In genomic region chr1:212182585-212182984, GRCh38 we compare ENCODE assay signal across 19 cellular contexts.
DNase-seq lines count a peak whose midpoint lies in the region; ATAC-seq, FAIRE-seq and TF ChIP-seq lines count a peak whose summit lies in the region.
"Had no signal": no experiment of that assay in that cellular context is flagged by ENCODE, and none has a peak within 500 bp of the region (broad histone marks: within the 10 kb centered on the region; RNA-seq: fewer than 3 reads in every experiment).

No MANE protein-coding gene starts in this region.

- no peak overlapping the region for H3K27ac ChIP-seq in Karpas-422 (ENCODE audit: low read length)
- H3K27ac ChIP-seq in K562 (ENCODE audit: extremely low read depth, low read depth, low read length) = no peak overlapping the region
- no peak overlapping the region for H3K27ac ChIP-seq in gastrocnemius medialis

- POLR2A ChIA-PET in K562 (lab: Yijun Ruan, JAX) = no interaction called here

- H3K27me3 ChIP-seq in Karpas-422 (ENCODE audit: low read length) (no peaks in the 10 kb centered on the region), K562 (ENCODE audit: control insufficient read depth in 2 of 2, insufficient read depth in 2 of 2, low read length in 2 of 2) (no peaks in the 10 kb centered on the region), gastrocnemius medialis (no peaks in the 10 kb centered on the region)

- H3K4me3 ChIP-seq in Karpas-422 (ENCODE audit: low read length) (no peak overlapping the region), K562 (no peak overlapping the region), mucosa of descending colon (no peak overlapping the region), gastrocnemius medialis (no peak overlapping the region)
- H3K4me3 ChIP-seq: HAP-1 had no signal

- DNase-seq in Karpas-422 = peak; percentile 35
- no peak for DNase-seq in K562 (ENCODE audit: extremely low read depth in 1 of 4, low spot score in 3 of 4)
- no peak for DNase-seq in mucosa of descending colon
- no peak for DNase-seq in gastrocnemius medialis
- no peak for DNase-seq in T1000 (lab: John Stamatoyannopoulos, UW)
- DNase-seq: C1 segment of cervical spinal cord; Calu3; CD4-positive, alpha-beta memory T cell; COR-L47; DMS53; DMS79 treated with DMSO at 0.1 percent for 48 hours; GF-D8; GOT3; HFFc6 had no signal

- in situ Hi-C loops in K562 (cut with MboI) (no loop called here), gastrocnemius medialis (cut with MboI; ENCODE audit: low sequenced_read_pairs in 4 of 4) (no loop called here)

- H3K79me2 ChIP-seq in Karpas-422 (ENCODE audit: low read length) (no peaks in the 10 kb centered on the region), K562 (ENCODE audit: control insufficient read depth, insufficient read depth, low read length) (no peaks in the 10 kb centered on the region)

- H4K20me1 ChIP-seq in Karpas-422 (ENCODE audit: insufficient read depth, low read depth, low read length) (no peaks in the 10 kb centered on the region), K562 (replicated peaks; ENCODE audit: control insufficient read depth, insufficient read depth, low read length) (no peaks in the 10 kb centered on the region)

- BruUV-seq in K562 (replicated peaks; lab: Mats Ljungman, UMichigan) = no TSS peak

- H3K9ac ChIP-seq in Karpas-422 (ENCODE audit: low read length) (no peak overlapping the region), K562 (ENCODE audit: insufficient read depth in 1 of 2, low read depth in 2 of 2, low read length in 2 of 2) (no peak overlapping the region)

- no peak for FAIRE-seq in K562 (lab: Jason Lieb, UNC)
- FAIRE-seq: GM12891, H54 had no signal

- no peaks in the 10 kb centered on the region for H3K9me1 ChIP-seq in K562 (ENCODE audit: control insufficient read depth, insufficient read depth, low read length)

- TF ChIP-seq POLR2A in K562 (conservative IDR thresholded peaks at IDR 0.05) = no peak
- no peak for TF ChIP-seq POLR2A in gastrocnemius medialis (IDR thresholded peaks at IDR 0.05)

- 87% methylated on average over 3 of the region's 3 CpGs for WGBS in K562 (ENCODE audit: insufficient coverage, low coverage, missing lambda C conversion rate)

- H2AFZ ChIP-seq in Karpas-422 (ENCODE audit: low read length) (no peak overlapping the region), K562 (ENCODE audit: low read depth, low read length) (no peak overlapping the region)

- TF ChIP-seq CTCF in K562 (IDR thresholded peaks at IDR 0.05 in 2 of 3, conservative IDR thresholded peaks at IDR 0.05 in 1 of 3; ENCODE audit: insufficient read depth in 2 of 3, low read depth in 1 of 3, low read length in 3 of 3) = no peak
- TF ChIP-seq CTCF in mucosa of descending colon (IDR thresholded peaks at IDR 0.05) = no peak
- TF ChIP-seq CTCF in gastrocnemius medialis (IDR thresholded peaks at IDR 0.05 in 4 of 5, conservative IDR thresholded peaks at IDR 0.05 in 1 of 5) = no peak

- TF ChIP-seq RAD21 in K562 (CRISPR knock-in tag; conservative IDR thresholded peaks at IDR 0.05 in 1 of 2, IDR thresholded peaks at IDR 0.05 in 1 of 2) = no peak

- H3K4me2 ChIP-seq in Karpas-422 (ENCODE audit: low read depth, low read length, poor library complexity, severe bottlenecking) = no peak overlapping the region
- H3K4me2 ChIP-seq in K562 (ENCODE audit: insufficient read depth, low read length) = no peak overlapping the region

- TF ChIP-seq EP300 in K562 (IDR thresholded peaks at IDR 0.05; ENCODE audit: low read length) = no peak

- ATAC-seq in K562 (no peak), mucosa of descending colon (peak; percentile 61), gastrocnemius medialis (peak; percentile 53 to 78), SK-N-SH treated with all-trans-retinoic acid at 6 μM for 48 hours (no peak), GM18502 (IDR thresholded peaks at IDR 0.05; ENCODE audit: poor library complexity, unreplicated experiment) (no peak)

- CTCF ChIA-PET in K562 (lab: Yijun Ruan, JAX; ENCODE audit: low intra/inter-chr PET ratio) = no interaction called here

- H3K36me3 ChIP-seq in Karpas-422 (ENCODE audit: insufficient read depth, low read length) = no peaks in the 10 kb centered on the region
- H3K36me3 ChIP-seq in K562 (ENCODE audit: control insufficient read depth, insufficient read depth, low read length) = no peaks in the 10 kb centered on the region
- no peaks in the 10 kb centered on the region for H3K36me3 ChIP-seq in mucosa of descending colon (ENCODE audit: low read depth)
- no peaks in the 10 kb centered on the region for H3K36me3 ChIP-seq in gastrocnemius medialis
- H3K36me3 ChIP-seq: HAP-1 had no signal

- intact Hi-C loops in K562 (cut with micrococcal nuclease) (no loop called here), mucosa of descending colon (cut with DNase I, micrococcal nuclease) (no loop called here), gastrocnemius medialis (cut with DNase I; ENCODE audit: low total_unique reads) (no loop called here)

- H3K9me3 ChIP-seq in Karpas-422 (ENCODE audit: low read length) (no peaks in the 10 kb centered on the region), K562 (replicated peaks; ENCODE audit: control insufficient read depth, insufficient read depth, low read depth, low read length) (no peaks in the 10 kb centered on the region), mucosa of descending colon (no peaks in the 10 kb centered on the region), gastrocnemius medialis (no peaks in the 10 kb centered on the region)
- H3K9me3 ChIP-seq: HAP-1 had no signal

- H3K9me2 ChIP-seq in Karpas-422 (replicated peaks; ENCODE audit: insufficient read depth, low read length) = no peaks in the 10 kb centered on the region

- H3K4me1 ChIP-seq in Karpas-422 (ENCODE audit: low read length) = peaks cover 8% of the 10 kb centered on the region
- peaks cover 0 to 4% of the 10 kb centered on the region in 2 experiments; a peak in 2 of 5 replicates for H3K4me1 ChIP-seq in K562 (replicated peaks in 1 of 2; ENCODE audit: control insufficient read depth in 2 of 2, insufficient read depth in 2 of 2, low read length in 2 of 2)
- no peaks in the 10 kb centered on the region for H3K4me1 ChIP-seq in mucosa of descending colon (ENCODE audit: low read depth)
- peaks cover 9 to 15% of the 10 kb centered on the region in 2 donors for H3K4me1 ChIP-seq in gastrocnemius medialis
- H3K4me1 ChIP-seq: HAP-1 had no signal

TF ChIP-seq in K562, 482 proteins besides CTCF, POLR2A, EP300 and RAD21:
- TF ChIP-seq ZNF165 (CRISPR knock-in tag; IDR thresholded peaks at IDR 0.05; ENCODE audit: borderline replicate concordance) (no peak), SRSF3 (IDR thresholded peaks at IDR 0.05; ENCODE audit: insufficient read depth, low read length) (no peak), CTBP1 (IDR thresholded peaks at IDR 0.05; ENCODE audit: borderline replicate concordance) (no peak), SMAD1 (IDR thresholded peaks at IDR 0.05; ENCODE audit: low read depth, low read length, partially characterized antibody) (no peak), TRIM25 (IDR thresholded peaks at IDR 0.05; ENCODE audit: borderline replicate concordance) (no peak), ELF4 (CRISPR knock-in tag; IDR thresholded peaks at IDR 0.05) (no peak), MEF2A (IDR thresholded peaks at IDR 0.05; ENCODE audit: control insufficient read depth, low read depth, low read length) (0 out of 2 replicates have a peak, but pooled peaks have one; percentile 26), NCOR1 (IDR thresholded peaks at IDR 0.05) (no peak)

TF ChIP-seq in SK-N-SH treated with all-trans-retinoic acid at 6 μM for 48 hours, 23 proteins besides CTCF, POLR2A, EP300 and RAD21:
- TF ChIP-seq POU6F1 (CRISPR knock-in tag; IDR thresholded peaks at IDR 0.05; ENCODE audit: borderline replicate concordance, low read depth) (no peak), GLIS3 (CRISPR knock-in tag; IDR thresholded peaks at IDR 0.05) (no peak), ZFP3 (CRISPR knock-in tag; IDR thresholded peaks at IDR 0.05) (no peak), RARB (CRISPR knock-in tag; IDR thresholded peaks at IDR 0.05) (no peak), ISL1 (CRISPR knock-in tag; IDR thresholded peaks at IDR 0.05) (no peak), BACH2 (CRISPR knock-in tag; IDR thresholded peaks at IDR 0.05; ENCODE audit: borderline replicate concordance) (no peak), ZNF70 (CRISPR knock-in tag; IDR thresholded peaks at IDR 0.05) (no peak), TSHZ2 (CRISPR knock-in tag; IDR thresholded peaks at IDR 0.05) (no peak), OSR1 (CRISPR knock-in tag; IDR thresholded peaks at IDR 0.05) (no peak)

Comparison
In these comparisons a context has a peak if more than half of its experiments do, and no peak if none do; other contexts are left out.
1. ATAC-seq: peak in mucosa of descending colon (single experiment) and gastrocnemius medialis (2 of 2); none in K562 (single experiment), SK-N-SH treated with all-trans-retinoic acid at 6 μM for 48 hours (single experiment) and GM18502 (single experiment).